Comparison of ENCODE assay signal across 1 cellular context in the genomic region with DNA sequence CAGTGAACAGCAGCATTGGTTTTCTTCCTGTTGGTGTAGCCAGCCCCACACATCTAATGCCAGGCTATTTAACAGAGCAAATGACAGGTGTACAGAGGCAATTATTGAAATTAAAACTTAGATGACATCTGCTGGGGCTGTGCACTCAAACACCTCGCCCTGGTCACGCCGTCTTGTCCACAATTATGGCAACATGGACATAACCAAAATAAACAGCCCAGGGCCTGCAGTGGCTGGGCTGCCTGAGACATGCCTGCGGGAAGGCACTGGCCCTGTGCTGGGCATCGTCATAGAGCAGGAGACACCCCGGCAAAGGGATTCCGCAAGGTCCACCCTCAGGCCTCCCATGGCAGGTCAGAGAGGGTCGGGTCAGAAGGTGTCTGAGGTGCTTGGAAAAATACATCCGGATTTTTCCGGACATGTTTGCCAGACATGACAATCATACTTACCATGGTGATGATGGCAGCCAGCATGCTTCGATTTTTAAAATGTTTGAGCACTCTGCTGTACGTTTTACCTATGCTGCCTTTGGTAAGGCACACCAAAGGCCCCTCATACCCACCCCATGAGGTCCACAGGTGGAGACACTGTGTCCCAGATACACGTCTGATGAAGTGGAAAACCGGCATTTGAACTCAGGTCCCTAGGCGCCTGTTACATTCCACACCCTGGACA.
TF ChIP-seq lines count a peak whose summit lies in the region.

No MANE protein-coding gene starts in this region.

TF ChIP-seq in GM23338, 12 proteins besides CTCF, POLR2A, EP300 and RAD21 (continued from another document):
- TF ChIP-seq, protein P1, sequence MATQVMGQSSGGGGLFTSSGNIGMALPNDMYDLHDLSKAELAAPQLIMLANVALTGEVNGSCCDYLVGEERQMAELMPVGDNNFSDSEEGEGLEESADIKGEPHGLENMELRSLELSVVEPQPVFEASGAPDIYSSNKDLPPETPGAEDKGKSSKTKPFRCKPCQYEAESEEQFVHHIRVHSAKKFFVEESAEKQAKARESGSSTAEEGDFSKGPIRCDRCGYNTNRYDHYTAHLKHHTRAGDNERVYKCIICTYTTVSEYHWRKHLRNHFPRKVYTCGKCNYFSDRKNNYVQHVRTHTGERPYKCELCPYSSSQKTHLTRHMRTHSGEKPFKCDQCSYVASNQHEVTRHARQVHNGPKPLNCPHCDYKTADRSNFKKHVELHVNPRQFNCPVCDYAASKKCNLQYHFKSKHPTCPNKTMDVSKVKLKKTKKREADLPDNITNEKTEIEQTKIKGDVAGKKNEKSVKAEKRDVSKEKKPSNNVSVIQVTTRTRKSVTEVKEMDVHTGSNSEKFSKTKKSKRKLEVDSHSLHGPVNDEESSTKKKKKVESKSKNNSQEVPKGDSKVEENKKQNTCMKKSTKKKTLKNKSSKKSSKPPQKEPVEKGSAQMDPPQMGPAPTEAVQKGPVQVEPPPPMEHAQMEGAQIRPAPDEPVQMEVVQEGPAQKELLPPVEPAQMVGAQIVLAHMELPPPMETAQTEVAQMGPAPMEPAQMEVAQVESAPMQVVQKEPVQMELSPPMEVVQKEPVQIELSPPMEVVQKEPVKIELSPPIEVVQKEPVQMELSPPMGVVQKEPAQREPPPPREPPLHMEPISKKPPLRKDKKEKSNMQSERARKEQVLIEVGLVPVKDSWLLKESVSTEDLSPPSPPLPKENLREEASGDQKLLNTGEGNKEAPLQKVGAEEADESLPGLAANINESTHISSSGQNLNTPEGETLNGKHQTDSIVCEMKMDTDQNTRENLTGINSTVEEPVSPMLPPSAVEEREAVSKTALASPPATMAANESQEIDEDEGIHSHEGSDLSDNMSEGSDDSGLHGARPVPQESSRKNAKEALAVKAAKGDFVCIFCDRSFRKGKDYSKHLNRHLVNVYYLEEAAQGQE (IDR thresholded peaks at IDR 0.05; ENCODE audit: unreplicated experiment), result no peak
- no peak for TF ChIP-seq EZH2 (IDR thresholded peaks at IDR 0.05; ENCODE audit: low read depth, unreplicated experiment)
